Comparison of ENCODE assay signal across 10 cellular contexts in genomic region chr17:57662021-57662420, GRCh38.
A peak's percentile ranks its signal among the peaks of the same experiment; 100 is the strongest.
DNase-seq lines count a peak whose midpoint lies in the region; ATAC-seq, FAIRE-seq and TF ChIP-seq lines count a peak whose summit lies in the region.
"Had no signal": no experiment of that assay in that cellular context is flagged by ENCODE, and none has a peak within 500 bp of the region (broad histone marks: within the 10 kb centered on the region; RNA-seq: fewer than 3 reads in every experiment).

No MANE protein-coding gene starts in this region.

- no peak overlapping the region for H2AFZ ChIP-seq in K562 (ENCODE audit: low read depth, low read length)
- no peak overlapping the region for H2AFZ ChIP-seq in neural progenitor cell (replicated peaks)

- CTCF ChIA-PET in K562 (lab: Yijun Ruan, JAX; ENCODE audit: low intra/inter-chr PET ratio) = interaction anchor here (0.6 kb wide), 1 partner anchor 211 kb away, joined by 3 read pairs; no protein-coding TSS in a partner anchor

- no peak for TF ChIP-seq POLR2A in K562 (conservative IDR thresholded peaks at IDR 0.05)

- no peak overlapping the region for H3K9ac ChIP-seq in K562 (ENCODE audit: insufficient read depth in 1 of 2, low read depth in 2 of 2, low read length in 2 of 2)
- H3K9ac ChIP-seq in neural progenitor cell = no peak overlapping the region

- H3K36me3 ChIP-seq in K562 (ENCODE audit: control insufficient read depth, insufficient read depth, low read length) (no peaks in the 10 kb centered on the region), neural progenitor cell (no peaks in the 10 kb centered on the region)

- H3K27me3 Mint-ChIP-seq in neural progenitor cell (ENCODE audit: insufficient read depth, low read depth) = peaks cover 12% of the 10 kb centered on the region
- H3K27me3 Mint-ChIP-seq in activated T-cell treated with anti-CD3 and anti-CD28 coated beads, Interleukin-2, amount 50 U/mL, for 4 hours (ENCODE audit: low read depth) = no peaks in the 10 kb centered on the region

- WGBS in K562 (ENCODE audit: insufficient coverage, low coverage, missing lambda C conversion rate) = 87% methylated on average over 4 of the region's 4 CpGs

- BruUV-seq in K562 (replicated peaks; lab: Mats Ljungman, UMichigan) = no TSS peak

- H3K36me3 Mint-ChIP-seq in neural progenitor cell = peaks cover 33% of the 10 kb centered on the region
- peaks cover 8% of the 10 kb centered on the region for H3K36me3 Mint-ChIP-seq in activated T-cell treated with anti-CD3 and anti-CD28 coated beads, Interleukin-2, amount 50 U/mL, for 4 hours (ENCODE audit: insufficient read depth)

- peak overlapping the region; percentile 53; the same call in 1 of the 2 replicates for H3K4me2 ChIP-seq in K562 (ENCODE audit: insufficient read depth, low read length)
- H3K4me2 ChIP-seq in neural progenitor cell = peak overlapping the region; percentile 70

- no peak overlapping the region for H3K4me3 ChIP-seq in K562
- H3K4me3 ChIP-seq in neural progenitor cell = no peak overlapping the region

- H4K20me1 ChIP-seq in K562 (replicated peaks; ENCODE audit: control insufficient read depth, insufficient read depth, low read length) (no peaks in the 10 kb centered on the region), neural progenitor cell (ENCODE audit: low read depth) (peaks cover 44% of the 10 kb centered on the region)

- no peak for TF ChIP-seq EP300 in K562 (IDR thresholded peaks at IDR 0.05; ENCODE audit: low read length)

- H3K79me2 ChIP-seq in K562 (ENCODE audit: control insufficient read depth, insufficient read depth, low read length) = no peaks in the 10 kb centered on the region
- no peaks in the 10 kb centered on the region for H3K79me2 ChIP-seq in neural progenitor cell (ENCODE audit: low read depth)

- in situ Hi-C loops in K562 (cut with MboI) = no loop called here

- no peak for TF ChIP-seq RAD21 in K562 (CRISPR knock-in tag; conservative IDR thresholded peaks at IDR 0.05 in 1 of 2, IDR thresholded peaks at IDR 0.05 in 1 of 2)

- ATAC-seq in K562 = no peak
- ATAC-seq in activated T-cell treated with anti-CD3 and anti-CD28 coated beads, Interleukin-2, amount 50 U/mL, for 4 hours = no peak
- ATAC-seq: stimulated activated naive CD8-positive, alpha-beta T cell treated with anti-CD3 and anti-CD28 coated beads, Interleukin-15, Interleukin-2, amounts not matched to agents 100 U/mL and 50 U/mL, for 24 hours had no signal

- H3K4me3 Mint-ChIP-seq in neural progenitor cell = peak overlapping the region; percentile 84
- no peak overlapping the region for H3K4me3 Mint-ChIP-seq in activated T-cell treated with anti-CD3 and anti-CD28 coated beads, Interleukin-2, amount 50 U/mL, for 4 hours

- H3K27ac Mint-ChIP-seq in neural progenitor cell = peak overlapping the region; percentile 73

- TF ChIP-seq CTCF in K562 (IDR thresholded peaks at IDR 0.05 in 2 of 3, conservative IDR thresholded peaks at IDR 0.05 in 1 of 3; ENCODE audit: insufficient read depth in 2 of 3, low read depth in 1 of 3, low read length in 3 of 3) (no peak), neural progenitor cell (IDR thresholded peaks at IDR 0.05) (no peak)

- no peaks in the 10 kb centered on the region for H3K9me1 ChIP-seq in K562 (ENCODE audit: control insufficient read depth, insufficient read depth, low read length)

- intact Hi-C loops in K562 (cut with micrococcal nuclease) = no loop called here

- H3K9me3 Mint-ChIP-seq in neural progenitor cell = no peaks in the 10 kb centered on the region
- no peaks in the 10 kb centered on the region for H3K9me3 Mint-ChIP-seq in activated T-cell treated with anti-CD3 and anti-CD28 coated beads, Interleukin-2, amount 50 U/mL, for 4 hours

- DNase-seq in DMS153 treated with DMSO at 0.1 percent for 48 hours (lab: John Stamatoyannopoulos, UW; ENCODE audit: unreplicated experiment) (peak; percentile 35), NCI-H187 treated with DMSO at 0.1 percent for 48 hours (lab: John Stamatoyannopoulos, UW) (peak; percentile 32), K562 (ENCODE audit: extremely low read depth in 1 of 4, low spot score in 3 of 4) (no peak), neural progenitor cell (ENCODE audit: low spot score) (no peak), occipital lobe (lab: John Stamatoyannopoulos, UW) (no peak)
- DNase-seq in activated T-cell treated with anti-CD3 and anti-CD28 coated beads, Interleukin-2, amount 50 U/mL, for 4 hours = no peak
- no peak for DNase-seq in activated CD4-positive, CD25-positive, alpha-beta regulatory T cell treated with anti-CD3 and anti-CD28 coated beads, Interleukin-2, amount 50 U/mL, for 72 hours
- no peak for DNase-seq in activated CD8-positive, alpha-beta memory T cell treated with anti-CD3 and anti-CD28 coated beads, Interleukin-2, amount 50 U/mL, for 4 hours
- DNase-seq: stimulated activated naive CD8-positive, alpha-beta T cell treated with anti-CD3 and anti-CD28 coated beads, Interleukin-15, Interleukin-2, amounts not matched to agents 100 U/mL and 50 U/mL, for 24 hours had no signal

- no peak for FAIRE-seq in K562 (lab: Jason Lieb, UNC)
- FAIRE-seq: colon had no signal

- H3K4me1 ChIP-seq in K562 (replicated peaks in 1 of 2; ENCODE audit: control insufficient read depth in 2 of 2, insufficient read depth in 2 of 2, low read length in 2 of 2) (peaks cover 4 to 9% of the 10 kb centered on the region in 2 experiments; a peak in 3 of 5 replicates), neural progenitor cell (peaks cover 51% of the 10 kb centered on the region)

- POLR2A ChIA-PET in K562 (lab: Yijun Ruan, JAX) = interaction anchor here (1.0 to 1.1 kb wide), 2 partner anchors 20 to 165 kb away, joined by 3 read pairs; no protein-coding TSS in a partner anchor

- H3K9me3 ChIP-seq in K562 (replicated peaks; ENCODE audit: control insufficient read depth, insufficient read depth, low read depth, low read length) (no peaks in the 10 kb centered on the region), neural progenitor cell (ENCODE audit: low read depth) (no peaks in the 10 kb centered on the region)

- H3K27me3 ChIP-seq in K562 (ENCODE audit: control insufficient read depth in 2 of 2, insufficient read depth in 2 of 2, low read length in 2 of 2) (no peaks in the 10 kb centered on the region), neural progenitor cell (no peaks in the 10 kb centered on the region)

- H3K27ac ChIP-seq in K562 (ENCODE audit: extremely low read depth, low read depth, low read length) = no peak overlapping the region
- H3K27ac ChIP-seq in neural progenitor cell = no peak overlapping the region

- peaks cover 66% of the 10 kb centered on the region for H3K4me1 Mint-ChIP-seq in neural progenitor cell
- H3K4me1 Mint-ChIP-seq in activated T-cell treated with anti-CD3 and anti-CD28 coated beads, Interleukin-2, amount 50 U/mL, for 4 hours (ENCODE audit: low read depth) = peaks cover 5% of the 10 kb centered on the region

- peaks cover 62% of the 10 kb centered on the region for H3F3A ChIP-seq in neural progenitor cell (ENCODE audit: low read depth)

TF ChIP-seq in K562, 482 proteins besides CTCF, POLR2A, EP300 and RAD21:
- TF ChIP-seq ZBED1 (IDR thresholded peaks at IDR 0.05) (no peak), ZFP30 (CRISPR knock-in tag; IDR thresholded peaks at IDR 0.05; ENCODE audit: borderline replicate concordance) (no peak), ZC3H8 (IDR thresholded peaks at IDR 0.05) (no peak)
TF ChIP-seq in K562: peak in this region for 0.

Comparison
In these comparisons a context has a peak if more than half of its experiments do, and no peak if none do; other contexts are left out.
1. DNase-seq: peak in DMS153 treated with DMSO at 0.1 percent for 48 hours (single experiment) and NCI-H187 treated with DMSO at 0.1 percent for 48 hours (single experiment); none in K562 (0 of 4), neural progenitor cell (single experiment), activated T-cell treated with anti-CD3 and anti-CD28 coated beads, Interleukin-2, amount 50 U/mL, for 4 hours (single experiment), activated CD4-positive, CD25-positive, alpha-beta regulatory T cell treated with anti-CD3 and anti-CD28 coated beads, Interleukin-2, amount 50 U/mL, for 72 hours (single experiment), occipital lobe (single experiment) and activated CD8-positive, alpha-beta memory T cell treated with anti-CD3 and anti-CD28 coated beads, Interleukin-2, amount 50 U/mL, for 4 hours (single experiment).